In the genomic region with DNA sequence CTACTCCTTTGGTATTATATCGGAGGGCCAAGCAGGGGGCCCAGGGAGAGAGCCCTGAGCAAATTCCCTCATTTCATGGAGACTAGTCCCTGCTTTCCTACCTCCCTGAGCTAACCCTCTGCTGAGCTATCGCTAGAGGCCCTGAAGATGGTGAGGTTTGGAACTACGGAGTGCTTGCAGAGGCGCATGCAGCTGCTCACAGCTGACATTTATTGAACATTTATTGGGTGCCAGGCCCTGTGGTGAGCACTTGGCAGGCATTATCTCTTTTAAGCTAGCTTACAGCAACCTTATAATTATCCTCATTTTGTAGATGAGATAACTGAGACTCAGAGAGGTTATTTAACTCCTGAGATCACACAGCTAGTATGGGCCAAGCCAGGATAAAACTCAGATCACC, we compare ENCODE assay signal across 16 cellular contexts. TPM values are rescaled to one million over a fixed set of nuclear protein-coding genes. Genes with fewer than 3 reads are reported as not detected.
DNase-seq lines count a peak whose midpoint lies in the region; ATAC-seq and TF ChIP-seq lines count a peak whose summit lies in the region.
"Had no signal": no experiment of that assay in that cellular context is flagged by ENCODE, and none has a peak within 500 bp of the region (broad histone marks: within the 10 kb centered on the region; RNA-seq: fewer than 3 reads in every experiment).

No MANE protein-coding gene starts in this region.

- H3K27me3 ChIP-seq in RWPE2 (ENCODE audit: insufficient read depth, poor library complexity, severe bottlenecking) (no peaks in the 10 kb centered on the region), esophagus (ENCODE audit: control insufficient read depth in 1 of 2, insufficient read depth in 2 of 2, low read length in 2 of 2) (no peaks in the 10 kb centered on the region), sigmoid colon (no peaks in the 10 kb centered on the region), hepatocyte (no peaks in the 10 kb centered on the region)

- DNase-seq in NCI-H69 (lab: John Stamatoyannopoulos, UW) (peak; percentile 13), RWPE2 (ENCODE audit: low spot score) (no peak), sigmoid colon (no peak), hepatocyte (ENCODE audit: low spot score) (no peak)
- no peak for DNase-seq in stimulated activated CD4-positive, alpha-beta T cell treated with anti-CD3 and anti-CD28 coated beads, Interleukin-12 subunit alpha, Interleukin-12 subunit beta, amount 100 ng/mL, for 4 hours
- DNase-seq: ACHN; CD8-positive, alpha-beta memory T cell; GM23248; HCEC 1CT; NCI-H1105 had no signal

- 49 to 63% methylated on average over 4 of the region's 4 CpGs for WGBS in esophagus, 2 donors
- 69 to 77% methylated on average over 4 of the region's 4 CpGs for WGBS in sigmoid colon, 2 donors
- WGBS in hepatocyte (ENCODE audit: low lambda C conversion rate, missing lambda C conversion rate), result 46% methylated on average over 4 of the region's 4 CpGs

- no peak for TF ChIP-seq EP300 in sigmoid colon (IDR thresholded peaks at IDR 0.05)

- TF ChIP-seq CTCF in RWPE2 (IDR thresholded peaks at IDR 0.05; ENCODE audit: poor library complexity, severe bottlenecking), result no peak
- TF ChIP-seq CTCF in sigmoid colon (IDR thresholded peaks at IDR 0.05), result no peak
- no peak for TF ChIP-seq CTCF in hepatocyte (IDR thresholded peaks at IDR 0.05; ENCODE audit: poor library complexity)

- H3K79me2 ChIP-seq in hepatocyte, result no peaks in the 10 kb centered on the region

- H3K4me3 ChIP-seq in RWPE2 (ENCODE audit: severe bottlenecking), result no peak overlapping the region
- no peak overlapping the region for H3K4me3 ChIP-seq in esophagus (ENCODE audit: low read depth in 1 of 2, low read length in 2 of 2)
- H3K4me3 ChIP-seq in sigmoid colon, result no peak overlapping the region
- no peak overlapping the region for H3K4me3 ChIP-seq in hepatocyte
- H3K4me3 ChIP-seq: GM23248 had no signal

- H3K4me1 ChIP-seq in RWPE2 (ENCODE audit: insufficient read depth, poor library complexity, severe bottlenecking) (peaks cover 40% of the 10 kb centered on the region), esophagus (ENCODE audit: control insufficient read depth in 2 of 2, insufficient read depth in 2 of 2, low read length in 1 of 2) (peaks cover 0 to 18% of the 10 kb centered on the region in 2 donors), sigmoid colon (peaks cover 0 to 17% (median 14%) of the 10 kb centered on the region in 4 donors), hepatocyte (ENCODE audit: insufficient read depth) (no peaks in the 10 kb centered on the region)

- no peaks in the 10 kb centered on the region for H3K9me2 ChIP-seq in hepatocyte (replicated peaks; ENCODE audit: insufficient read depth)

- ATAC-seq in RWPE2 (ENCODE audit: low read depth), result no peak
- no peak for ATAC-seq in HG03469 (IDR thresholded peaks at IDR 0.05; ENCODE audit: unreplicated experiment)
- ATAC-seq in HG02571 (IDR thresholded peaks at IDR 0.05; ENCODE audit: unreplicated experiment), result no peak
- ATAC-seq: Panc1, Right ventricle myocardium inferior had no signal

- intact Hi-C loops in sigmoid colon (cut with DNase I), result no loop called here

- TF ChIP-seq POLR2A in sigmoid colon (IDR thresholded peaks at IDR 0.05), result no peak

- H2AFZ ChIP-seq in hepatocyte, result no peak overlapping the region
- H2AFZ ChIP-seq: GM23248 had no signal

- H3K9me3 ChIP-seq in RWPE2 (ENCODE audit: severe bottlenecking), result no peaks in the 10 kb centered on the region
- no peaks in the 10 kb centered on the region for H3K9me3 ChIP-seq in esophagus (ENCODE audit: control insufficient read depth in 2 of 2, insufficient read depth in 1 of 2, low read depth in 1 of 2, low read length in 1 of 2)
- H3K9me3 ChIP-seq in sigmoid colon, result no peaks in the 10 kb centered on the region
- H3K9me3 ChIP-seq in hepatocyte (ENCODE audit: low read depth), result no peaks in the 10 kb centered on the region

- peaks cover 45% of the 10 kb centered on the region for H3K36me3 ChIP-seq in RWPE2 (ENCODE audit: low read depth)
- H3K36me3 ChIP-seq in esophagus (ENCODE audit: control insufficient read depth in 2 of 2, insufficient read depth in 2 of 2, low read length in 1 of 2), result no peaks in the 10 kb centered on the region
- no peaks in the 10 kb centered on the region for H3K36me3 ChIP-seq in sigmoid colon
- H3K36me3 ChIP-seq in hepatocyte (replicated peaks; ENCODE audit: insufficient read depth, low read depth), result no peaks in the 10 kb centered on the region

- no peak overlapping the region for H3K4me2 ChIP-seq in hepatocyte

- H3K27ac ChIP-seq in RWPE2 (ENCODE audit: poor library complexity, severe bottlenecking), result peak overlapping the region; percentile 74
- peak overlapping the region; percentile 94 to 98 for H3K27ac ChIP-seq in esophagus (ENCODE audit: low read depth in 2 of 2, low read length in 1 of 2)
- H3K27ac ChIP-seq in sigmoid colon, result peak overlapping the region in 3 of 4 donors; percentile 31 to 38 (median 35)
- no peak overlapping the region for H3K27ac ChIP-seq in hepatocyte
- H3K27ac ChIP-seq: GM23248 had no signal

- no peaks in the 10 kb centered on the region for H4K20me1 ChIP-seq in hepatocyte (ENCODE audit: insufficient read depth, poor library complexity, severe bottlenecking)

RNA-seq across cellular contexts. Expression of a gene that starts 9.8 kb away (rescaled TPM):
- 10 to 100 TPM; 29.5 to 33.8 TPM for polyA plus RNA-seq in esophagus
- total RNA-seq in sigmoid colon, result not detected
- under 1 TPM in 1 of 3 donors, not detected in 2; 0.03 TPM for polyA plus RNA-seq in sigmoid colon
- 0.40 and 0.72 TPM in 2 replicates for total RNA-seq in hepatocyte
- 0.10 and 0.55 TPM in 2 replicates for polyA plus RNA-seq in hepatocyte
- total RNA-seq: CD8-positive, alpha-beta memory T cell; GM23248; LHCN-M2; Right ventricle myocardium inferior had no signal
- polyA plus RNA-seq: CD8-positive, alpha-beta memory T cell; GM23248 had no signal

Comparison
In these comparisons a context has a peak if more than half of its experiments do, and no peak if none do; other contexts are left out.
1. RNA of a gene that starts 9.8 kb away (polyA plus RNA-seq): 29.5 to 33.8 TPM in esophagus; 0.10 to 0.55 TPM in hepatocyte and 0.03 TPM in sigmoid colon; every median in the first group is over 10 times any median in the second.